ENCODE assay signal across 2 cellular contexts in genomic region chr1:75124510-75124909, GRCh38.
TF ChIP-seq lines count a peak whose summit lies in the region.

No MANE protein-coding gene starts in this region.

TF ChIP-seq in GM23338, 12 proteins besides CTCF, POLR2A, EP300 and RAD21:
- TF ChIP-seq REST (IDR thresholded peaks at IDR 0.05; ENCODE audit: unreplicated experiment) (no peak), ZNF114 (CRISPR knock-in tag; IDR thresholded peaks at IDR 0.05) (no peak), JUNB (IDR thresholded peaks at IDR 0.05; ENCODE audit: unreplicated experiment) (no peak)

TF ChIP-seq in K562, 482 proteins besides CTCF, POLR2A, EP300 and RAD21 (continued from another document):
- no peak for TF ChIP-seq CHAMP1 (IDR thresholded peaks at IDR 0.05)
- TF ChIP-seq MAX (CRISPR knock-in tag; IDR thresholded peaks at IDR 0.05), result no peak
- TF ChIP-seq E2F6 (IDR thresholded peaks at IDR 0.05; ENCODE audit: borderline replicate concordance in 1 of 2, extremely low read depth in 1 of 2, insufficient read depth in 1 of 2, insufficient read length in 1 of 2, low read depth in 1 of 2, low read length in 1 of 2, poor library complexity in 1 of 2, severe bottlenecking in 1 of 2), result peak in 1 of 2 experiments; percentile 49
- TF ChIP-seq ZFX (CRISPR knock-in tag; IDR thresholded peaks at IDR 0.05), result no peak
- no peak for TF ChIP-seq TSHZ1 (CRISPR knock-in tag; IDR thresholded peaks at IDR 0.05)
- TF ChIP-seq MGA (IDR thresholded peaks at IDR 0.05), result peak; percentile 38
- no peak for TF ChIP-seq ZNF639 (CRISPR knock-in tag; conservative IDR thresholded peaks at IDR 0.05 in 1 of 2, IDR thresholded peaks at IDR 0.05 in 1 of 2)
- TF ChIP-seq U2AF1 (optimal IDR thresholded peaks at IDR 0.05; ENCODE audit: low read depth, low read length), result no peak
- TF ChIP-seq L3MBTL2 (IDR thresholded peaks at IDR 0.05), result peak; percentile 22; the same call in 1 of the 2 replicates
